ENCODE assay signal across 30 cellular contexts in genomic region chr3:188034989-188035388, GRCh38.
"Had no signal": no experiment of that assay in that cellular context is flagged by ENCODE, and none has a peak within 500 bp of the region (broad histone marks: within the 10 kb centered on the region; RNA-seq: fewer than 3 reads in every experiment).

No MANE protein-coding gene starts in this region.

- H3K4me3 Mint-ChIP-seq: activated CD8-positive, alpha-beta T cell treated with anti-CD3 and anti-CD28 coated beads for 36 hours; activated naive CD4-positive, alpha-beta T cell treated with anti-CD3 and anti-CD28 coated beads, Interleukin-2, amount 50 U/mL, for 24 hours; activated naive CD8-positive, alpha-beta T cell treated with anti-CD3 and anti-CD28 coated beads for 36 hours; activated naive CD8-positive, alpha-beta T cell treated with anti-CD3 and anti-CD28 coated beads, Interleukin-2, amount 50 U/mL, for 24 hours had no signal

- H3K4me1 Mint-ChIP-seq: activated naive CD4-positive, alpha-beta T cell treated with anti-CD3 and anti-CD28 coated beads, Interleukin-2, amount 50 U/mL, for 24 hours had no signal

- H3K36me3 ChIP-seq: adrenal gland, cardiac muscle cell, colonic mucosa had no signal

- H3K4me3 ChIP-seq: adrenal gland, body of pancreas, cardiac muscle cell, colonic mucosa had no signal

- DNase-seq: activated CD4-positive, alpha-beta T cell treated with anti-CD3 and anti-CD28 coated beads for 48 hours; activated CD4-positive, alpha-beta T cell treated with anti-CD3 and anti-CD28 coated beads, Interleukin-2, amount 50 U/mL, for 1 hour; activated CD4-positive, alpha-beta T cell treated with anti-CD3 and anti-CD28 coated beads, Interleukin-2, amount 50 U/mL, for 48 hours; activated CD4-positive, CD25-positive, alpha-beta regulatory T cell; activated CD4-positive, CD25-positive, alpha-beta regulatory T cell treated with anti-CD3 and anti-CD28 coated beads, Interleukin-2, amount 50 U/mL, for 72 hours; activated CD8-positive, alpha-beta memory T cell treated with anti-CD3 and anti-CD28 coated beads for 24 hours; activated CD8-positive, alpha-beta T cell treated with anti-CD3 and anti-CD28 coated beads for 36 hours; activated effector memory CD4-positive, alpha-beta T cell treated with Interleukin-2 at 50 U/mL for 16 hours; activated gamma-delta T cell treated with Interleukin-2 at 50 U/mL for 16 hours; activated naive CD4-positive, alpha-beta T cell treated with Interleukin-2 at 50 U/mL for 16 hours; activated naive CD8-positive, alpha-beta T cell treated with anti-CD3 and anti-CD28 coated beads for 36 hours; activated naive CD8-positive, alpha-beta T cell treated with anti-CD3 and anti-CD28 coated beads, Interleukin-2, amount 50 U/mL, for 24 hours; activated T-cell treated with anti-CD3 and anti-CD28 coated beads, Interleukin-2, amount 50 U/mL, for 48 hours; adrenal gland; amygdala; aorta; body of pancreas; central memory CD4-positive, alpha-beta T cell; cerebellar nuclear complex; colonic mucosa; effector CD8-positive, alpha-beta T cell; foreskin fibroblast; head of caudate nucleus; T-helper 2 cell had no signal

- H3K9me3 Mint-ChIP-seq: activated CD8-positive, alpha-beta T cell treated with anti-CD3 and anti-CD28 coated beads for 36 hours; activated naive CD4-positive, alpha-beta T cell treated with anti-CD3 and anti-CD28 coated beads, Interleukin-2, amount 50 U/mL, for 24 hours had no signal

- H3K9me3 ChIP-seq: adrenal gland, body of pancreas, colonic mucosa had no signal

- H3K27ac Mint-ChIP-seq: activated CD8-positive, alpha-beta T cell treated with anti-CD3 and anti-CD28 coated beads for 36 hours; activated naive CD4-positive, alpha-beta T cell treated with anti-CD3 and anti-CD28 coated beads, Interleukin-2, amount 50 U/mL, for 24 hours; activated naive CD8-positive, alpha-beta T cell treated with anti-CD3 and anti-CD28 coated beads for 36 hours; activated naive CD8-positive, alpha-beta T cell treated with anti-CD3 and anti-CD28 coated beads, Interleukin-2, amount 50 U/mL, for 24 hours had no signal

- ATAC-seq: activated CD8-positive, alpha-beta T cell treated with anti-CD3 and anti-CD28 coated beads for 36 hours; activated naive CD8-positive, alpha-beta T cell treated with anti-CD3 and anti-CD28 coated beads, Interleukin-2, amount 50 U/mL, for 24 hours; body of pancreas; esophagus mucosa had no signal

- H3K36me3 Mint-ChIP-seq: activated naive CD4-positive, alpha-beta T cell treated with anti-CD3 and anti-CD28 coated beads, Interleukin-2, amount 50 U/mL, for 24 hours; activated naive CD8-positive, alpha-beta T cell treated with anti-CD3 and anti-CD28 coated beads for 36 hours had no signal

- H3K27me3 ChIP-seq: adrenal gland, body of pancreas, cardiac muscle cell, colonic mucosa had no signal

- H3K4me1 ChIP-seq: colonic mucosa had no signal

- H3K27me3 Mint-ChIP-seq: activated CD8-positive, alpha-beta T cell treated with anti-CD3 and anti-CD28 coated beads for 36 hours; activated naive CD4-positive, alpha-beta T cell treated with anti-CD3 and anti-CD28 coated beads, Interleukin-2, amount 50 U/mL, for 24 hours; activated naive CD8-positive, alpha-beta T cell treated with anti-CD3 and anti-CD28 coated beads, Interleukin-2, amount 50 U/mL, for 24 hours had no signal

- FAIRE-seq: endometrium, endothelial cell of umbilical vein, frontal cortex had no signal

- H3K27ac ChIP-seq: adrenal gland, cardiac muscle cell, colonic mucosa had no signal
